In the genomic region with DNA sequence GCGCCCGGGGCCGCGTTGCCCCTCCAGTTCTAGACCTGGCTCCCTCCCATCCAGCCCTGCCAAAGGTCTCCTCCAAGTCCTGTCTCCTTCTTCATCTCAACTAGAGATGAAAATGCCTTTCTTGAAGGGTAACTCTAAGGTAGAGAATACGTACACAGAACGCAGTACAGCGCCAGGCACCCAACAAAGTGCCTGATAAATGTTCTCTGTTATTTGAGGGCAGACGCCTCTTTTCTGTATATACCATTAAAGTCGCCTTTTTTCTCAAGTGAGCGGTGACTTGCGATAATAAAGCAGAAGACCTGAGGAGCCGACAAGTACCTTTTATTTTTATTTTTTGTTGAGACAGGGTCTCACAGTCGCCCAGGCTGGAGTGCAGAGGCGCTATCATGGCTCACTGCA, we compare ENCODE assay signal across 8 cellular contexts. TPM values are rescaled to one million over a fixed set of nuclear protein-coding genes. Genes with fewer than 3 reads are reported as not detected.
DNase-seq lines count a peak whose midpoint lies in the region; ATAC-seq and TF ChIP-seq lines count a peak whose summit lies in the region.

No MANE protein-coding gene starts in this region.

- no peak for TF ChIP-seq CTCF in CD8-positive, alpha-beta T cell (IDR thresholded peaks at IDR 0.05)
- no peak for TF ChIP-seq CTCF in endothelial cell (IDR thresholded peaks at IDR 0.05; ENCODE audit: unreplicated experiment)
- TF ChIP-seq CTCF in osteoblast (IDR thresholded peaks at IDR 0.05; ENCODE audit: extremely low read depth, low read depth, low read length) = no peak

- POLR2A ChIA-PET in CD8-positive, alpha-beta T cell (lab: Charles Lee) = interaction anchor here (1.8 kb wide), 1 partner anchor 326 kb away, joined by 6 read pairs; a partner anchor contains a TSS

- peaks cover 7% of the 10 kb centered on the region for H3K4me1 ChIP-seq in CD8-positive, alpha-beta T cell (ENCODE audit: insufficient read depth, low read length)
- no peaks in the 10 kb centered on the region for H3K4me1 ChIP-seq in NT2/D1 (ENCODE audit: insufficient read depth, insufficient read length)
- peaks cover 42% of the 10 kb centered on the region for H3K4me1 ChIP-seq in osteoblast (ENCODE audit: insufficient read depth, low read length)

- CTCF ChIA-PET in CD8-positive, alpha-beta T cell (lab: Charles Lee) = interaction anchor here (0.9 to 1.3 kb wide), 4 partner anchors 10 to 327 kb away, joined by 3 to 4 read pairs (median 3); no protein-coding TSS in a partner anchor

- DNase-seq in CD8-positive, alpha-beta T cell = no peak
- no peak for DNase-seq in NT2/D1 (ENCODE audit: low read depth, low spot score)
- DNase-seq in endothelial cell (ENCODE audit: low spot score) = no peak
- no peak for DNase-seq in osteoblast (ENCODE audit: insufficient read length, low spot score, missing footprints)
- no peak for DNase-seq in germinal center (ENCODE audit: low spot score)
- no peak for DNase-seq in NCI-H510A treated with DMSO at 0.1 percent for 48 hours (lab: John Stamatoyannopoulos, UW)
- no peak for DNase-seq in posterior vena cava (ENCODE audit: low spot score)
- no peak for DNase-seq in OCI-M2 (lab: John Stamatoyannopoulos, UW; ENCODE audit: unreplicated experiment)

- peak overlapping the region; percentile 12 for H3K9ac ChIP-seq in NT2/D1 (ENCODE audit: insufficient read length, low read depth)

- H3K36me3 Mint-ChIP-seq in CD8-positive, alpha-beta T cell = peaks cover 3% of the 10 kb centered on the region
- peaks cover 5% of the 10 kb centered on the region for H3K36me3 Mint-ChIP-seq in endothelial cell (ENCODE audit: low read depth, unreplicated experiment)

- H3K9me3 ChIP-seq in CD8-positive, alpha-beta T cell (ENCODE audit: low read length) = no peaks in the 10 kb centered on the region
- H3K9me3 ChIP-seq in NT2/D1 (ENCODE audit: insufficient read depth, low read length) (no peaks in the 10 kb centered on the region), osteoblast (ENCODE audit: low read depth, low read length) (no peaks in the 10 kb centered on the region)

- peaks cover 11% of the 10 kb centered on the region for H4K20me1 ChIP-seq in osteoblast (ENCODE audit: insufficient read depth, low read length)

- no peaks in the 10 kb centered on the region for H3K27me3 Mint-ChIP-seq in CD8-positive, alpha-beta T cell (ENCODE audit: low read depth)
- H3K27me3 Mint-ChIP-seq in endothelial cell (ENCODE audit: unreplicated experiment) = peaks cover 2% of the 10 kb centered on the region

- H3K4me1 Mint-ChIP-seq in CD8-positive, alpha-beta T cell (ENCODE audit: low read depth) = peaks cover 36% of the 10 kb centered on the region
- H3K4me1 Mint-ChIP-seq in endothelial cell (ENCODE audit: unreplicated experiment) = peaks cover 14% of the 10 kb centered on the region

- no peaks in the 10 kb centered on the region for H3K36me3 ChIP-seq in CD8-positive, alpha-beta T cell (ENCODE audit: insufficient read depth, low read length)
- H3K36me3 ChIP-seq in NT2/D1 (ENCODE audit: insufficient read depth, insufficient read length, low read length) = peaks cover 16% of the 10 kb centered on the region
- H3K36me3 ChIP-seq in osteoblast (ENCODE audit: insufficient read depth, low read length) = no peaks in the 10 kb centered on the region

- H3K4me2 ChIP-seq in osteoblast (ENCODE audit: insufficient read depth, low read length) = peak overlapping the region; percentile 97

- peak overlapping the region; percentile 80 for H3K27ac ChIP-seq in CD8-positive, alpha-beta T cell (ENCODE audit: low read depth, low read length)
- H3K27ac ChIP-seq in osteoblast (ENCODE audit: low read depth, low read length) = peak overlapping the region; percentile 91

- no peak for ATAC-seq in CD8-positive, alpha-beta T cell

- H3K4me3 Mint-ChIP-seq in CD8-positive, alpha-beta T cell = peak overlapping the region; percentile 91
- H3K4me3 Mint-ChIP-seq in endothelial cell (ENCODE audit: unreplicated experiment) = peak overlapping the region; percentile 90

- intact Hi-C loops in CD8-positive, alpha-beta T cell (cut with DNase I, micrococcal nuclease) = loop anchor here in 1 of 2 experiments (1.0 to 5.0 kb wide), 3 partner anchors 17 to 427 kb away; a partner anchor contains a TSS
- intact Hi-C loops in posterior vena cava (cut with DNase I) = no loop called here

- H3K27me3 ChIP-seq in CD8-positive, alpha-beta T cell (ENCODE audit: insufficient read depth, low read length) = no peaks in the 10 kb centered on the region
- H3K27me3 ChIP-seq in NT2/D1 (ENCODE audit: insufficient read depth, insufficient read length) = no peaks in the 10 kb centered on the region
- no peaks in the 10 kb centered on the region for H3K27me3 ChIP-seq in osteoblast (ENCODE audit: insufficient read depth, low read length)

- H3K79me2 ChIP-seq in osteoblast (ENCODE audit: insufficient read depth, low read length) = peaks cover 43% of the 10 kb centered on the region

- H3K9me3 Mint-ChIP-seq in CD8-positive, alpha-beta T cell = no peaks in the 10 kb centered on the region
- no peaks in the 10 kb centered on the region for H3K9me3 Mint-ChIP-seq in endothelial cell (ENCODE audit: unreplicated experiment)

- H3K27ac Mint-ChIP-seq in CD8-positive, alpha-beta T cell = peak overlapping the region; percentile 89
- no peak overlapping the region for H3K27ac Mint-ChIP-seq in endothelial cell (ENCODE audit: unreplicated experiment)

- peak overlapping the region; percentile 92 for H2AFZ ChIP-seq in osteoblast (ENCODE audit: low read length)

- H3K4me3 ChIP-seq in CD8-positive, alpha-beta T cell (ENCODE audit: low read depth, low read length) = peak overlapping the region; percentile 80
- H3K4me3 ChIP-seq in NT2/D1 (ENCODE audit: insufficient read length, low read depth) (peak overlapping the region; percentile 95), osteoblast (ENCODE audit: insufficient read depth, low read length) (peak overlapping the region; percentile 89)

RNA-seq across cellular contexts. Expression of a gene that starts 0.8 kb away (rescaled TPM):
- 10 to 100 TPM; 21.7 to 23.5 TPM for total RNA-seq in CD8-positive, alpha-beta T cell
- 341 TPM for total RNA-seq in endothelial cell (ENCODE audit: unreplicated experiment)
- 266 and 360 TPM in 2 replicates for total RNA-seq in osteoblast
- total RNA-seq in posterior vena cava = 100 to 1,000 TPM; 250 to 323 TPM

RNA-seq across cellular contexts. Expression of a gene that starts 17.7 kb away (rescaled TPM):
- total RNA-seq in CD8-positive, alpha-beta T cell = 10 to 100 TPM; 13.3 to 14.7 TPM
- total RNA-seq in endothelial cell (ENCODE audit: unreplicated experiment) = 84.6 TPM
- 90.8 and 94.8 TPM in 2 replicates for total RNA-seq in osteoblast
- total RNA-seq in posterior vena cava = 10 to 100 TPM; 37.5 to 50.3 TPM

RNA-seq across cellular contexts. Expression of a gene that starts 17.7 kb away (rescaled TPM):
- 1 to 10 TPM; 4.6 to 4.8 TPM for total RNA-seq in CD8-positive, alpha-beta T cell
- total RNA-seq in endothelial cell (ENCODE audit: unreplicated experiment) (9.8 TPM), osteoblast (3.8 and 4.0 TPM in 2 replicates), posterior vena cava (1 to 10 TPM; 8.8 to 8.9 TPM)

Comparison
In these comparisons a context has a peak if more than half of its experiments do, and no peak if none do; other contexts are left out.
1. RNA of a gene that starts 0.8 kb away (total RNA-seq): 341 TPM in endothelial cell (single experiment), 250 to 323 TPM in posterior vena cava and 266 to 360 TPM in osteoblast; 21.7 to 23.5 TPM in CD8-positive, alpha-beta T cell; every median in the first group is over 10 times any median in the second.
2. Peak in every context shown above with its lines, with median percentiles within 50 percentile points of each other: H3K4me3 ChIP-seq.